10 cellular contexts compared by ENCODE assay signal in genomic region chr10:117163061-117163953, GRCh38. TPM values are rescaled to one million over a fixed set of nuclear protein-coding genes. Genes with fewer than 3 reads are reported as not detected.
DNase-seq lines count a peak whose midpoint lies in the region; ATAC-seq, FAIRE-seq and TF ChIP-seq lines count a peak whose summit lies in the region.
"Had no signal": no experiment of that assay in that cellular context is flagged by ENCODE, and none has a peak within 500 bp of the region (broad histone marks: within the 10 kb centered on the region; RNA-seq: fewer than 3 reads in every experiment).

No MANE protein-coding gene starts in this region.

- intact Hi-C loops in dorsolateral prefrontal cortex (cut with DNase I): no loop called here

- H3K27me3 Mint-ChIP-seq in neural crest cell (ENCODE audit: low read depth): peaks cover 100% of the 10 kb centered on the region

- DNase-seq in D341Med (ENCODE audit: low spot score): peak; percentile 54
- DNase-seq in dorsolateral prefrontal cortex: peak in 3 of 10 donors; percentile 49 to 61 (median 55)
- DNase-seq in neural crest cell (ENCODE audit: low read depth, low spot score): peak; percentile 20
- no peak for DNase-seq in GM12891 (ENCODE audit: insufficient read length, low spot score)
- DNase-seq in COLO668 (lab: John Stamatoyannopoulos, UW; ENCODE audit: unreplicated experiment): no peak
- DNase-seq: NCI-H2029 treated with DMSO at 0.1 percent for 48 hours had no signal

- H3K36me3 ChIP-seq in HEK293 (ENCODE audit: control insufficient read depth in 2 of 2, insufficient read depth in 1 of 2, low read length in 2 of 2): no peaks in the 10 kb centered on the region

- peaks cover 13% of the 10 kb centered on the region for H3K4me1 Mint-ChIP-seq in neural crest cell

- H3K27ac ChIP-seq in HEK293 (ENCODE audit: extremely low read depth, low read depth, low read length) (no peak overlapping the region; the same call in 1 of the 2 replicates), dorsolateral prefrontal cortex (peak overlapping the region in 24 of 59 donors; percentile 10 to 72 (median 34))

- no peak for TF ChIP-seq POLR2A in GM12891 (IDR thresholded peaks at IDR 0.05; ENCODE audit: low read depth, low read length)

- no peak overlapping the region for H3K27ac Mint-ChIP-seq in neural crest cell (ENCODE audit: unreplicated experiment)
- H3K27ac Mint-ChIP-seq: activated T-helper 1 cell treated with anti-CD3 and anti-CD28 coated beads, Interleukin-12 subunit alpha, Interleukin-12 subunit beta, Interleukin-2, Interleukin-4 antibody, amounts not matched to agents 30 ng/mL and 10 ng/mL and 1 ng/mL, durations not matched to agents 14 hours and 24 hours and 36 hours had no signal

- no peaks in the 10 kb centered on the region for H3K9me3 Mint-ChIP-seq in neural crest cell
- H3K9me3 Mint-ChIP-seq: activated T-helper 1 cell treated with anti-CD3 and anti-CD28 coated beads, Interleukin-12 subunit alpha, Interleukin-12 subunit beta, Interleukin-2, Interleukin-4 antibody, amounts not matched to agents 30 ng/mL and 10 ng/mL and 1 ng/mL, durations not matched to agents 14 hours and 24 hours and 36 hours had no signal

- H3K4me3 ChIP-seq in HEK293 (ENCODE audit: low read depth, low read length) (peak overlapping the region; percentile 51), dorsolateral prefrontal cortex (peak overlapping the region in 57 of 59 donors; percentile 4 to 68 (median 49))
- H3K4me3 ChIP-seq: lung had no signal

- peak; percentile 83 for TF ChIP-seq CTCF in HEK293 (tag by site-specific recombination; IDR thresholded peaks at IDR 0.05)
- TF ChIP-seq CTCF in dorsolateral prefrontal cortex (IDR thresholded peaks at IDR 0.05 in 54 of 56, conservative IDR thresholded peaks at IDR 0.05 in 2 of 56; ENCODE audit: low read depth in 1 of 56, partially characterized antibody in 56 of 56): peak in 36 of 56 donors; percentile 11 to 67 (median 35)
- peak; percentile 44 for TF ChIP-seq CTCF in neural crest cell (conservative IDR thresholded peaks at IDR 0.05)

- peaks cover 3% of the 10 kb centered on the region for H3K36me3 Mint-ChIP-seq in neural crest cell (ENCODE audit: low read depth)

- ATAC-seq in HG02798 (IDR thresholded peaks at IDR 0.05; ENCODE audit: poor library complexity, unreplicated experiment): no peak

- CTCF ChIA-PET in HEK293 (lab: Yijun Ruan, JAX): interaction anchor here (0.6 to 18.6 kb wide), 7 partner anchors 12 to 507 kb away, joined by 3 to 471 read pairs (median 3); no protein-coding TSS in a partner anchor

- POLR2A ChIA-PET in HEK293 (lab: Yijun Ruan, JAX): interaction anchor here (1.0 kb wide), 1 partner anchor 158 kb away, joined by 5 read pairs; the partner anchor contains the start of gene SHTN1

- H3K27me3 ChIP-seq in dorsolateral prefrontal cortex: peaks cover 8 to 100% (median 98%) of the 10 kb centered on the region in 45 donors

- no peak for FAIRE-seq in GM12891 (lab: Jason Lieb, UNC)

- H3K4me3 Mint-ChIP-seq in neural crest cell: no peak overlapping the region
- H3K4me3 Mint-ChIP-seq: activated T-helper 1 cell treated with anti-CD3 and anti-CD28 coated beads, Interleukin-12 subunit alpha, Interleukin-12 subunit beta, Interleukin-2, Interleukin-4 antibody, amounts not matched to agents 30 ng/mL and 10 ng/mL and 1 ng/mL, durations not matched to agents 14 hours and 24 hours and 36 hours had no signal

- peaks cover 9% of the 10 kb centered on the region for H3K4me1 ChIP-seq in HEK293 (ENCODE audit: control insufficient read depth, insufficient read depth, low read length)

- no peaks in the 10 kb centered on the region for H3K9me3 ChIP-seq in HEK293 (ENCODE audit: control insufficient read depth, insufficient read depth, low read depth, low read length)

TF ChIP-seq in HEK293, 187 proteins besides CTCF, POLR2A, EP300 and RAD21 (continues in another document):
- TF ChIP-seq ZNF629 (tag by site-specific recombination; IDR thresholded peaks at IDR 0.05): no peak
- peak; percentile 58 for TF ChIP-seq ZBTB26 (tag by site-specific recombination; optimal IDR thresholded peaks at IDR 0.05)
- TF ChIP-seq ZXDB (tag by site-specific recombination; IDR thresholded peaks at IDR 0.05): no peak
- TF ChIP-seq ZNF398 (tag by site-specific recombination; IDR thresholded peaks at IDR 0.05): 0 out of 2 replicates have a peak, but pooled peaks have one; percentile 24

TF ChIP-seq in GM12891, 5 proteins besides CTCF, POLR2A, EP300 and RAD21:
- TF ChIP-seq POLR2AphosphoS5 (IDR thresholded peaks at IDR 0.05; ENCODE audit: low read depth, low read length): no peak

RNA-seq across cellular contexts. Expression of gene VAX1, which starts 25.2 kb away (rescaled TPM):
- total RNA-seq in dorsolateral prefrontal cortex (1 to 10 TPM in 119 of 120 experiments, under 1 TPM in 1; 0.93 to 7.4 (median 3.3) TPM), neural crest cell (0.16 and 0.23 TPM in 2 replicates)
- not detected for polyA plus RNA-seq in GM12891 (2012; ENCODE audit: low read depth, missing spikeins)
- total RNA-seq: activated T-helper 1 cell treated with anti-CD3 and anti-CD28 coated beads, Interleukin-12 subunit alpha, Interleukin-12 subunit beta, Interleukin-2, Interleukin-4 antibody, amounts not matched to agents 30 ng/mL and 10 ng/mL and 1 ng/mL, durations not matched to agents 14 hours and 24 hours and 36 hours; lung had no signal
- polyA plus RNA-seq: lung had no signal

RNA-seq across cellular contexts. Expression of gene KCNK18, which starts 34.0 kb away (rescaled TPM):
- total RNA-seq in dorsolateral prefrontal cortex (under 1 TPM in 5 of 120 experiments, not detected in 115; 0.39 to 0.72 (median 0.49) TPM), neural crest cell (not detected in 2 replicates)
- polyA plus RNA-seq in GM12891 (2012; ENCODE audit: low read depth, missing spikeins): not detected
- total RNA-seq: activated T-helper 1 cell treated with anti-CD3 and anti-CD28 coated beads, Interleukin-12 subunit alpha, Interleukin-12 subunit beta, Interleukin-2, Interleukin-4 antibody, amounts not matched to agents 30 ng/mL and 10 ng/mL and 1 ng/mL, durations not matched to agents 14 hours and 24 hours and 36 hours; lung had no signal
- polyA plus RNA-seq: lung had no signal

Comparison
In these comparisons a context has a peak if more than half of its experiments do, and no peak if none do; other contexts are left out.
1. DNase-seq: peak in D341Med (single experiment) and neural crest cell (single experiment); none in GM12891 (single experiment) and COLO668 (single experiment).
2. Peak in every context shown above with its lines, with median percentiles within 50 percentile points of each other: CTCF ChIP-seq.